9 cellular contexts compared by ENCODE assay signal in genomic region chr12:25241171-25242020, GRCh38. TPM values are rescaled to one million over a fixed set of nuclear protein-coding genes. Genes with fewer than 3 reads are reported as not detected.
DNase-seq lines count a peak whose midpoint lies in the region; ATAC-seq and TF ChIP-seq lines count a peak whose summit lies in the region.
"Had no signal": no experiment of that assay in that cellular context is flagged by ENCODE, and none has a peak within 500 bp of the region (broad histone marks: within the 10 kb centered on the region; RNA-seq: fewer than 3 reads in every experiment).

No MANE protein-coding gene starts in this region.

- CTCF ChIA-PET in IMR-90 (lab: Yijun Ruan, JAX), result interaction anchor here (0.7 to 1.4 kb wide), 3 partner anchors 35 to 142 kb away, joined by 3 read pairs; no protein-coding TSS in a partner anchor

- TF ChIP-seq POLR2A in IMR-90 (IDR thresholded peaks at IDR 0.05; ENCODE audit: low read depth, low read length), result no peak

- H3K9me1 ChIP-seq in IMR-90 (ENCODE audit: insufficient read depth, low read length), result 0 out of 2 replicates have a peak, but pooled peaks cover 2% of the 10 kb centered on the region

- peaks cover 17% of the 10 kb centered on the region for H3K4me1 Mint-ChIP-seq in T-helper 17 cell

- H3K23ac ChIP-seq in IMR-90 (ENCODE audit: low read depth, low read length), result no peak overlapping the region

- peak; percentile 68 for TF ChIP-seq RAD21 in IMR-90 (IDR thresholded peaks at IDR 0.05; ENCODE audit: low read length)

- H3K27ac Mint-ChIP-seq in T-helper 17 cell, result peak overlapping the region; percentile 66

- H2AFZ ChIP-seq in IMR-90 (replicated peaks; ENCODE audit: low read length, poor library complexity), result no peak overlapping the region

- H3K27me3 ChIP-seq in IMR-90 (ENCODE audit: control insufficient read depth, insufficient read depth, low read length), result no peaks in the 10 kb centered on the region

- H3K4me1 ChIP-seq in IMR-90 (ENCODE audit: control insufficient read depth, insufficient read depth, low read length), result peaks cover 5% of the 10 kb centered on the region

- no peak overlapping the region for H2AK9ac ChIP-seq in IMR-90 (replicated peaks; ENCODE audit: low read depth, low read length, poor library complexity)

- H3K9ac ChIP-seq in IMR-90 (ENCODE audit: low read depth, low read length), result no peak overlapping the region

- no peaks in the 10 kb centered on the region for H3K27me3 Mint-ChIP-seq in T-helper 17 cell

- POLR2A ChIA-PET in IMR-90 (lab: Charles Lee; ENCODE audit: unreplicated experiment), result interaction anchor here (0.8 kb wide), 1 partner anchor 24 kb away, joined by 3 read pairs; no protein-coding TSS in a partner anchor

- peak overlapping the region; percentile 13; the same call in 1 of the 2 replicates for H3K27ac ChIP-seq in IMR-90 (ENCODE audit: insufficient read depth, low read length)

- in situ Hi-C loops in IMR-90 (cut with MboI; ENCODE audit: low sequenced_read_pairs), result loop anchor here (25.0 kb wide), 1 partner anchor 796 kb away; no protein-coding TSS in a partner anchor

- intact Hi-C loops in IMR-90 (cut with micrococcal nuclease), result loop anchor here (1.0 to 10.0 kb wide), 3 partner anchors 146 to 783 kb away; partner anchors contain the start of gene LMNTD1

- H3K36me3 Mint-ChIP-seq in T-helper 17 cell (ENCODE audit: low read depth), result peaks cover 1% of the 10 kb centered on the region

- no peaks in the 10 kb centered on the region for H3K9me3 ChIP-seq in IMR-90 (ENCODE audit: control insufficient read depth, insufficient read depth, low read length)
- H3K9me3 ChIP-seq in T-helper 17 cell (ENCODE audit: control insufficient read depth, low read length, poor library complexity, severe bottlenecking), result no peaks in the 10 kb centered on the region

- H2BK120ac ChIP-seq in IMR-90 (ENCODE audit: low read depth, low read length), result no peak overlapping the region

- H3K18ac ChIP-seq in IMR-90 (ENCODE audit: low read depth, low read length), result no peak overlapping the region

- peak overlapping the region; percentile 57 for H2BK5ac ChIP-seq in IMR-90 (ENCODE audit: low read depth, low read length, poor library complexity, severe bottlenecking)

- H3K4me3 Mint-ChIP-seq in T-helper 17 cell, result no peak overlapping the region

- no peak overlapping the region for H2BK15ac ChIP-seq in IMR-90 (ENCODE audit: low read depth, low read length)

- no peak overlapping the region for H3K4me3 ChIP-seq in IMR-90 (ENCODE audit: insufficient read depth, low read depth, low read length)

- WGBS in IMR-90 (ENCODE audit: extremely low coverage in 2 of 2, insufficient read length in 1 of 2), 2 experiments, result no CpG with 5 or more reads among the region's 6 CpGs

- peaks cover 7% of the 10 kb centered on the region for H3K36me3 ChIP-seq in IMR-90 (ENCODE audit: control insufficient read depth, insufficient read depth, low read length)

- H4K20me1 ChIP-seq in IMR-90 (ENCODE audit: insufficient read depth, low read length), result peaks cover 16% of the 10 kb centered on the region; the same call in 1 of the 2 replicates

- no peak overlapping the region for H2AK5ac ChIP-seq in IMR-90 (ENCODE audit: low read depth, low read length)

- peaks cover 17 to 68% of the 10 kb centered on the region in 2 experiments for H3K79me1 ChIP-seq in IMR-90 (ENCODE audit: low read depth in 1 of 2, low read length in 2 of 2)

- no peak overlapping the region for H3K56ac ChIP-seq in IMR-90 (ENCODE audit: extremely low read depth, insufficient read depth, low read length)

- TF ChIP-seq CTCF in GM12872 (IDR thresholded peaks at IDR 0.05; ENCODE audit: insufficient read depth, low read depth, low read length), result peak; percentile 46; the same call in 2 of the 3 replicates
- peak; percentile 70 for TF ChIP-seq CTCF in IMR-90 (conservative IDR thresholded peaks at IDR 0.05; ENCODE audit: low read depth, low read length)

- no peak overlapping the region for H4K8ac ChIP-seq in IMR-90 (ENCODE audit: low read depth in 2 of 2, low read length in 2 of 2)

- no peak overlapping the region for H4K5ac ChIP-seq in IMR-90 (ENCODE audit: low read depth, low read length)

- H3K14ac ChIP-seq in IMR-90 (replicated peaks; ENCODE audit: low read depth, low read length), result no peak overlapping the region

- H4K91ac ChIP-seq in IMR-90 (ENCODE audit: insufficient read depth, low read depth, low read length), result no peak overlapping the region

- dilution Hi-C loops in IMR-90 (cut with HindIII; ENCODE audit: low sequenced_read_pairs, unreplicated experiment), result no loop called here

- BruUV-seq in IMR-90 (replicated peaks; lab: Mats Ljungman, UMichigan), result no TSS peak

- H3K4ac ChIP-seq in IMR-90 (ENCODE audit: low read depth, low read length), result no peak overlapping the region

- peak; percentile 68 for ATAC-seq in IMR-90 (ENCODE audit: low read depth)
- ATAC-seq in T-helper 17 cell, result peak; percentile 95
- ATAC-seq in HG02970 (IDR thresholded peaks at IDR 0.05; ENCODE audit: low FRiP score, unreplicated experiment), result no peak

- DNase-seq in Ammon's horn (ENCODE audit: low spot score), result peak; percentile 58
- DNase-seq in IMR-90, result peak; percentile 71
- DNase-seq in T-helper 17 cell, result no peak
- peak; percentile 43 for DNase-seq in fibroblast of the conjunctiva (ENCODE audit: low read depth)
- peak; percentile 35 for DNase-seq in putamen (ENCODE audit: low spot score)
- no peak for DNase-seq in DMS79 (lab: John Stamatoyannopoulos, UW)

- no peak overlapping the region for H2BK20ac ChIP-seq in IMR-90 (ENCODE audit: low read depth, low read length)

- H3K4me2 ChIP-seq in IMR-90 (ENCODE audit: low read depth, low read length), result no peak overlapping the region

TF ChIP-seq in IMR-90, 13 proteins besides CTCF, POLR2A, EP300 and RAD21:
- TF ChIP-seq, protein P1, sequence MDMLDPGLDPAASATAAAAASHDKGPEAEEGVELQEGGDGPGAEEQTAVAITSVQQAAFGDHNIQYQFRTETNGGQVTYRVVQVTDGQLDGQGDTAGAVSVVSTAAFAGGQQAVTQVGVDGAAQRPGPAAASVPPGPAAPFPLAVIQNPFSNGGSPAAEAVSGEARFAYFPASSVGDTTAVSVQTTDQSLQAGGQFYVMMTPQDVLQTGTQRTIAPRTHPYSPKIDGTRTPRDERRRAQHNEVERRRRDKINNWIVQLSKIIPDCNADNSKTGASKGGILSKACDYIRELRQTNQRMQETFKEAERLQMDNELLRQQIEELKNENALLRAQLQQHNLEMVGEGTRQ (IDR thresholded peaks at IDR 0.05; ENCODE audit: low read depth, low read length), result no peak
- TF ChIP-seq SMC3 (IDR thresholded peaks at IDR 0.05; ENCODE audit: low read depth, low read length) (peak; percentile 62), BHLHE40 (IDR thresholded peaks at IDR 0.05; ENCODE audit: low read depth, low read length) (no peak), MXI1 (IDR thresholded peaks at IDR 0.05; ENCODE audit: borderline replicate concordance, low read depth, low read length) (no peak), CEBPB (IDR thresholded peaks at IDR 0.05; ENCODE audit: low read depth, low read length) (peak; percentile 17; the same call in 1 of the 2 replicates), RCOR1 (IDR thresholded peaks at IDR 0.05; ENCODE audit: insufficient replicate concordance, low read length) (no peak)

RNA-seq across cellular contexts. Expression of gene KRAS, which starts 9.3 kb away (rescaled TPM):
- 9.3 and 20.0 TPM in 2 replicates for total RNA-seq in IMR-90 (2012; rRNA removed)
- 8.1 and 10.7 TPM in 2 replicates for polyA plus RNA-seq in IMR-90 (2012; rRNA removed)
- 2.6 and 3.5 TPM in 2 replicates for polyA plus RNA-seq in IMR-90 (2012; cell fraction: cytosol; rRNA removed)
- polyA plus RNA-seq in IMR-90 (2012; cell fraction: nucleus; rRNA removed; ENCODE audit: low replicate concordance), result 1.7 and 7.4 TPM in 2 replicates
- 10 to 100 TPM; 26.4 to 32.3 TPM for total RNA-seq in T-helper 17 cell

RNA-seq across cellular contexts. Expression of gene ETFRF1, which starts 46.4 kb away (rescaled TPM):
- total RNA-seq in IMR-90 (2012; rRNA removed), result 8.6 and 17.5 TPM in 2 replicates
- 9.7 and 14.4 TPM in 2 replicates for polyA plus RNA-seq in IMR-90 (2012; rRNA removed)
- polyA plus RNA-seq in IMR-90 (2012; cell fraction: cytosol; rRNA removed), result 1.4 and 2.1 TPM in 2 replicates
- 0.73 and 7.0 TPM in 2 replicates for polyA plus RNA-seq in IMR-90 (2012; cell fraction: nucleus; rRNA removed; ENCODE audit: low replicate concordance)
- 10 to 100 TPM; 23.2 to 28.5 TPM for total RNA-seq in T-helper 17 cell

RNA-seq across cellular contexts. Expression of gene DNAI7, which starts 46.4 kb away (rescaled TPM):
- total RNA-seq in IMR-90 (2012; rRNA removed) (under 0.01 and 0.28 TPM in 2 replicates), T-helper 17 cell (1 to 10 TPM in 1 of 2 donors, under 1 TPM in 1; 0.72 to 1.1 TPM)
- polyA plus RNA-seq in IMR-90 (2012; rRNA removed), result 0.06 and 0.07 TPM in 2 replicates
- polyA plus RNA-seq in IMR-90 (2012; cell fraction: cytosol; rRNA removed), result 0.04 TPM in 1 of 2 replicates, not detected in the other
- polyA plus RNA-seq in IMR-90 (2012; cell fraction: nucleus; rRNA removed; ENCODE audit: low replicate concordance), result 0.10 TPM in 1 of 2 replicates, not detected in the other
- total RNA-seq: T-helper 1 cell treated with Interleukin-12 subunit alpha and Interleukin-12 subunit beta and Interleukin-4 antibody, amounts not matched to agents 30 ng/mL and 1 ng/mL, for 36 hours had no signal

Comparison
In these comparisons a context has a peak if more than half of its experiments do, and no peak if none do; other contexts are left out.
1. DNase-seq: peak in Ammon's horn (single experiment), IMR-90 (single experiment), fibroblast of the conjunctiva (single experiment) and putamen (single experiment); none in T-helper 17 cell (0 of 3) and DMS79 (single experiment).